In genomic region chr6:55016261-55016660, GRCh38 we compare ENCODE assay signal across 21 cellular contexts.
"Had no signal": no experiment of that assay in that cellular context is flagged by ENCODE, and none has a peak within 500 bp of the region (broad histone marks: within the 10 kb centered on the region; RNA-seq: fewer than 3 reads in every experiment).

No MANE protein-coding gene starts in this region.

- H3K36me3 ChIP-seq: esophagus muscularis mucosa, gastroesophageal sphincter, lower lobe of right lung, pancreas, stomach, thoracic aorta had no signal

- FAIRE-seq: kidney, pancreas, urothelium cell line had no signal

- H3K9me3 ChIP-seq: esophagus muscularis mucosa, gastroesophageal sphincter, lower lobe of right lung, pancreas, stomach, thoracic aorta had no signal

- DNase-seq: effector memory CD8-positive, alpha-beta T cell; foreskin fibroblast; glutamatergic neuron; immature natural killer cell; kidney; lower lobe of right lung; naive B cell; occipital lobe; pancreas; stimulated activated CD4-positive, alpha-beta T cell treated with anti-CD3 and anti-CD28 coated beads, Interleukin-2, amount 100 ng/mL, for 24 hours; stimulated activated CD4-positive, alpha-beta T cell treated with anti-CD3 and anti-CD28 coated beads, Interleukin-4, amount 100 ng/mL, for 4 hours; stimulated activated naive CD4-positive, alpha-beta T cell; stomach; substantia nigra; trophoblast cell had no signal

- H3K4me3 ChIP-seq: esophagus muscularis mucosa, gastroesophageal sphincter, lower lobe of right lung, pancreas, stomach, thoracic aorta had no signal

- H3K4me1 ChIP-seq: lower lobe of right lung had no signal

- H3K27me3 ChIP-seq: esophagus muscularis mucosa, gastroesophageal sphincter, pancreas, stomach had no signal

- H3K27ac ChIP-seq: epithelial cell of prostate, esophagus muscularis mucosa, gastroesophageal sphincter, lower lobe of right lung, pancreas, stomach, thoracic aorta had no signal

- ATAC-seq: effector memory CD8-positive, alpha-beta T cell; gastroesophageal sphincter; lower lobe of right lung; sciatic nerve had no signal
